Comparison of ENCODE assay signal across 8 cellular contexts in the genomic region with DNA sequence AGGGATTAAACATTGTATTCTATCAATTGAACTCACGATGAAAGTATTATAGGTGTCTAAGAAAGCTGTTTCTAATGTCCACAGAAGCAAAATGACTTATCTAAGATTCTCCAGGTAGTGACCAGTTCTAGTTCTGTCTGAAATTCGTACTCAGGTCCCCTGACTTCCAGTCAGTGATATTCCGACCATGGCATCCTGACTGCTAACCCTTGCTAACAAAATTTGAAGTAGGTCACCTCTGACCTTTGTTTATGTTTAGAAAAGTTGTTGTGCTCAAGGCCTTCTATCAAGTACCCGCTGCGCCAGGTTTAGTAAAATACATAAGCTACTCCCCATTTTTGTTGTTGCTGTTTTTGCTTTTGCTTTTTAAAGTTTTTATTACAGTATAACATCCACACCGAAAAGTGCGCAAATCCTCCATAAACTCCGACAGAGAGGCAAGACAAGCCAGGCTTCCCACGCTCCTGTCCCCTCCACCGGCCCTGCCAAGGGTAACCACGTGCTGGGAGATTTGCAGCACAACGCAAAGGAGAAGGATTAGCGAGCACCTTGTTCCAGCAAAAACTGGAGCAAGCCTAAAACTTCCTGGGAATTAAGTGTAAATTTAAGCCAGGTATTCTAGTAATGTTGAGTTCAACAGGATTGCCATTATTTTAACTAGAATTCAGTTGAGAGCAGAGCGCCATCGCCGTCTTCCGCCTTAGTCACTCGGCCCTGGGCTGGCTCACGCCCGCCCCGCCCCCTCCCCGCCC. TPM values are rescaled to one million over a fixed set of nuclear protein-coding genes. Genes with fewer than 3 reads are reported as not detected.
DNase-seq lines count a peak whose midpoint lies in the region; ATAC-seq and TF ChIP-seq lines count a peak whose summit lies in the region.

No MANE protein-coding gene starts in this region.

- WGBS in body of pancreas, 2 donors: 22 to 31% methylated on average over 16 to 21 of the region's 22 CpGs

- H3K9me3 Mint-ChIP-seq in stimulated activated memory B cell treated with anti-CD40 and anti-IgM and Interleukin-4, amounts not matched to agents 10 μg/mL and 1 μg/mL and 100 μg/mL, for 72 hours: no peaks in the 10 kb centered on the region

- H3K36me3 ChIP-seq in body of pancreas (replicated peaks in 1 of 2; ENCODE audit: insufficient read depth in 1 of 2, low read depth in 2 of 2): no peaks in the 10 kb centered on the region

- no peaks in the 10 kb centered on the region for H3K9me3 ChIP-seq in body of pancreas

- H3K4me1 Mint-ChIP-seq in stimulated activated memory B cell treated with anti-CD40 and anti-IgM and Interleukin-4, amounts not matched to agents 10 μg/mL and 1 μg/mL and 100 μg/mL, for 72 hours: peaks cover 42% of the 10 kb centered on the region

- DNase-seq in Ammon's horn (ENCODE audit: low spot score) (peak; percentile 73), NCI-H748 (lab: John Stamatoyannopoulos, UW; ENCODE audit: unreplicated experiment) (peak; percentile 84), body of pancreas (no peak), kidney glomerular epithelial cell (lab: John Stamatoyannopoulos, UW) (peak; percentile 68), CD1c-positive myeloid dendritic cell (ENCODE audit: extremely low spot score) (no peak)

- no peaks in the 10 kb centered on the region for H3K27me3 Mint-ChIP-seq in stimulated activated memory B cell treated with anti-CD40 and anti-IgM and Interleukin-4, amounts not matched to agents 10 μg/mL and 1 μg/mL and 100 μg/mL, for 72 hours

- H3K4me3 ChIP-seq in body of pancreas: no peak overlapping the region

- H3K27ac ChIP-seq in body of pancreas: peak overlapping the region; percentile 88 to 92 (median 89)

- peak overlapping the region; percentile 96 for H3K27ac Mint-ChIP-seq in stimulated activated memory B cell treated with anti-CD40 and anti-IgM and Interleukin-4, amounts not matched to agents 10 μg/mL and 1 μg/mL and 100 μg/mL, for 72 hours

- TF ChIP-seq CTCF in body of pancreas (IDR thresholded peaks at IDR 0.05): no peak

- TF ChIP-seq POLR2A in body of pancreas (IDR thresholded peaks at IDR 0.05): peak in 2 of 3 donors; percentile 33 to 35

- peaks cover 5% of the 10 kb centered on the region for H3K36me3 Mint-ChIP-seq in stimulated activated memory B cell treated with anti-CD40 and anti-IgM and Interleukin-4, amounts not matched to agents 10 μg/mL and 1 μg/mL and 100 μg/mL, for 72 hours

- ATAC-seq in GM19035 (IDR thresholded peaks at IDR 0.05; ENCODE audit: unreplicated experiment) (peak; percentile 47), HG03159 (IDR thresholded peaks at IDR 0.05; ENCODE audit: unreplicated experiment) (peak; percentile 39), body of pancreas (peak; percentile 51)
- ATAC-seq in stimulated activated memory B cell treated with anti-CD40 and anti-IgM and Interleukin-4, amounts not matched to agents 10 μg/mL and 1 μg/mL and 100 μg/mL, for 72 hours: peak; percentile 11

- peaks cover 14% of the 10 kb centered on the region for H3K4me1 ChIP-seq in body of pancreas

- intact Hi-C loops in body of pancreas (cut with DNase I): no loop called here

- peak overlapping the region; percentile 81 for H3K4me3 Mint-ChIP-seq in stimulated activated memory B cell treated with anti-CD40 and anti-IgM and Interleukin-4, amounts not matched to agents 10 μg/mL and 1 μg/mL and 100 μg/mL, for 72 hours

- H3K27me3 ChIP-seq in body of pancreas: no peaks in the 10 kb centered on the region

RNA-seq across cellular contexts. Expression of a gene that starts 17.9 kb away (rescaled TPM):
- total RNA-seq in body of pancreas: 10 to 100 TPM; 24.4 to 37.1 TPM

RNA-seq across cellular contexts. Expression of a gene that starts 20.2 kb away (rescaled TPM):
- not detected for total RNA-seq in body of pancreas

Comparison
In these comparisons a context has a peak if more than half of its experiments do, and no peak if none do; other contexts are left out.
1. DNase-seq: peak in Ammon's horn (single experiment), NCI-H748 (single experiment) and kidney glomerular epithelial cell (single experiment); none in body of pancreas (0 of 4) and CD1c-positive myeloid dendritic cell (single experiment).
2. Peak in every context shown above with its lines, with median percentiles within 50 percentile points of each other: ATAC-seq.